ENCODE assay signal across 24 cellular contexts in genomic region chr3:14540821-14541385, GRCh38. TPM values are rescaled to one million over a fixed set of nuclear protein-coding genes. Genes with fewer than 3 reads are reported as not detected.
"Had no signal": no experiment of that assay in that cellular context is flagged by ENCODE, and none has a peak within 500 bp of the region (broad histone marks: within the 10 kb centered on the region; RNA-seq: fewer than 3 reads in every experiment).

No MANE protein-coding gene starts in this region.

- H3K9me3 Mint-ChIP-seq: activated CD4-positive, alpha-beta T cell treated with anti-CD3 and anti-CD28 coated beads, Interleukin-2, amount 10 ng/mL, durations not matched to agents 24 days and 14 days; activated CD8-positive, alpha-beta T cell treated with anti-CD3 and anti-CD28 coated beads for 36 hours; activated naive CD4-positive, alpha-beta T cell treated with anti-CD3 and anti-CD28 coated beads, Interleukin-2, amount 10 ng/mL, durations not matched to agents 7 days and 5 days; stimulated activated effector memory CD8-positive, alpha-beta T cell treated with anti-CD3 and anti-CD28 coated beads, Interleukin-12 subunit alpha, Interleukin-12 subunit beta, amount 100 ng/mL, for 72 hours; stimulated activated naive CD8-positive, alpha-beta T cell treated with anti-CD3 and anti-CD28 coated beads, Interleukin-15, amount 100 ng/mL, for 72 hours had no signal

- H3K4me1 Mint-ChIP-seq: activated CD4-positive, alpha-beta T cell treated with anti-CD3 and anti-CD28 coated beads, Interleukin-2, amount 10 ng/mL, durations not matched to agents 24 days and 14 days; activated CD8-positive, alpha-beta memory T cell treated with anti-CD3 and anti-CD28 coated beads, Interleukin-2, amount 10 ng/mL, durations not matched to agents 7 days and 5 days; activated naive CD4-positive, alpha-beta T cell treated with anti-CD3 and anti-CD28 coated beads, Interleukin-2, amount 10 ng/mL, durations not matched to agents 7 days and 5 days; naive B cell; stimulated activated effector memory CD8-positive, alpha-beta T cell treated with anti-CD3 and anti-CD28 coated beads, Interleukin-12 subunit alpha, Interleukin-12 subunit beta, amount 100 ng/mL, for 72 hours; stimulated activated naive CD8-positive, alpha-beta T cell treated with anti-CD3 and anti-CD28 coated beads, Interleukin-15, amount 100 ng/mL, for 72 hours had no signal

- H3K4me1 ChIP-seq: transverse colon, uterus had no signal

- H3K36me3 Mint-ChIP-seq: activated CD8-positive, alpha-beta memory T cell treated with anti-CD3 and anti-CD28 coated beads, Interleukin-2, amount 10 ng/mL, durations not matched to agents 7 days and 5 days; activated naive CD4-positive, alpha-beta T cell treated with anti-CD3 and anti-CD28 coated beads, Interleukin-2, amount 10 ng/mL, durations not matched to agents 7 days and 5 days; brain; naive B cell; stimulated activated effector memory CD8-positive, alpha-beta T cell treated with anti-CD3 and anti-CD28 coated beads, Interleukin-12 subunit alpha, Interleukin-12 subunit beta, amount 100 ng/mL, for 72 hours had no signal

- H3K9me3 ChIP-seq: transverse colon, uterus had no signal

- H3K27me3 ChIP-seq: transverse colon, uterus had no signal

- ATAC-seq: activated CD4-positive, CD25-positive, alpha-beta regulatory T cell treated with anti-CD3 and anti-CD28 coated beads, Interleukin-2, amount 50 U/mL, for 24 hours; activated CD8-positive, alpha-beta memory T cell treated with anti-CD3 and anti-CD28 coated beads, Interleukin-2, amount 10 ng/mL, durations not matched to agents 7 days and 5 days; activated CD8-positive, alpha-beta T cell treated with anti-CD3 and anti-CD28 coated beads for 36 hours; stimulated activated effector memory CD8-positive, alpha-beta T cell treated with anti-CD3 and anti-CD28 coated beads, Interleukin-12 subunit alpha, Interleukin-12 subunit beta, amount 100 ng/mL, for 72 hours; stimulated activated naive CD8-positive, alpha-beta T cell treated with anti-CD3 and anti-CD28 coated beads, Interleukin-15, amount 100 ng/mL, for 72 hours had no signal

- H3K4me3 ChIP-seq: transverse colon had no signal

- H3K36me3 ChIP-seq: transverse colon, uterus had no signal

- DNase-seq: activated CD4-positive, alpha-beta T cell treated with anti-CD3 and anti-CD28 coated beads, Interleukin-2, amount 10 ng/mL, durations not matched to agents 24 days and 14 days; activated CD8-positive, alpha-beta memory T cell treated with anti-CD3 and anti-CD28 coated beads, Interleukin-2, amount 10 ng/mL, durations not matched to agents 7 days and 5 days; activated CD8-positive, alpha-beta T cell treated with anti-CD3 and anti-CD28 coated beads for 36 hours; activated effector memory CD4-positive, alpha-beta T cell treated with anti-CD3 and anti-CD28 coated beads, Interleukin-2, amount 50 U/mL, for 16 hours; activated naive CD4-positive, alpha-beta T cell treated with anti-CD3 and anti-CD28 coated beads, Interleukin-2, amount 10 ng/mL, durations not matched to agents 7 days and 5 days; activated T-cell treated with anti-CD3 and anti-CD28 coated beads for 4 hours; caudate nucleus; dermis blood vessel endothelial cell; effector CD8-positive, alpha-beta T cell; erythroblast; foreskin fibroblast; hippocampal formation; mesenchymal stem cell; naive B cell; retina; stimulated activated CD4-positive, alpha-beta T cell treated with anti-CD3 and anti-CD28 coated beads, Interleukin-1b, Interleukin-23, amount 100 ng/mL, for 48 hours; stimulated activated naive CD8-positive, alpha-beta T cell treated with anti-CD3 and anti-CD28 coated beads, Interleukin-15, amount 100 ng/mL, for 72 hours; transverse colon; uterus had no signal

- H3K27ac ChIP-seq: transverse colon, uterus had no signal

- H3K27me3 Mint-ChIP-seq: activated CD4-positive, alpha-beta T cell treated with anti-CD3 and anti-CD28 coated beads, Interleukin-2, amount 10 ng/mL, durations not matched to agents 24 days and 14 days; activated CD8-positive, alpha-beta memory T cell treated with anti-CD3 and anti-CD28 coated beads, Interleukin-2, amount 10 ng/mL, durations not matched to agents 7 days and 5 days; activated CD8-positive, alpha-beta T cell treated with anti-CD3 and anti-CD28 coated beads for 36 hours had no signal

- H3K27ac Mint-ChIP-seq: activated CD4-positive, alpha-beta T cell treated with anti-CD3 and anti-CD28 coated beads, Interleukin-2, amount 10 ng/mL, durations not matched to agents 24 days and 14 days; activated CD8-positive, alpha-beta memory T cell treated with anti-CD3 and anti-CD28 coated beads, Interleukin-2, amount 10 ng/mL, durations not matched to agents 7 days and 5 days; activated CD8-positive, alpha-beta T cell treated with anti-CD3 and anti-CD28 coated beads for 36 hours; activated naive CD4-positive, alpha-beta T cell treated with anti-CD3 and anti-CD28 coated beads, Interleukin-2, amount 10 ng/mL, durations not matched to agents 7 days and 5 days; stimulated activated effector memory CD8-positive, alpha-beta T cell treated with anti-CD3 and anti-CD28 coated beads, Interleukin-12 subunit alpha, Interleukin-12 subunit beta, amount 100 ng/mL, for 72 hours had no signal

- H3K4me3 Mint-ChIP-seq: activated CD4-positive, alpha-beta T cell treated with anti-CD3 and anti-CD28 coated beads, Interleukin-2, amount 10 ng/mL, durations not matched to agents 24 days and 14 days; activated CD8-positive, alpha-beta memory T cell treated with anti-CD3 and anti-CD28 coated beads, Interleukin-2, amount 10 ng/mL, durations not matched to agents 7 days and 5 days; activated CD8-positive, alpha-beta T cell treated with anti-CD3 and anti-CD28 coated beads for 36 hours; activated naive CD4-positive, alpha-beta T cell treated with anti-CD3 and anti-CD28 coated beads, Interleukin-2, amount 10 ng/mL, durations not matched to agents 7 days and 5 days; naive B cell; stimulated activated effector memory CD8-positive, alpha-beta T cell treated with anti-CD3 and anti-CD28 coated beads, Interleukin-12 subunit alpha, Interleukin-12 subunit beta, amount 100 ng/mL, for 72 hours; stimulated activated naive CD8-positive, alpha-beta T cell treated with anti-CD3 and anti-CD28 coated beads, Interleukin-15, amount 100 ng/mL, for 72 hours had no signal

RNA-seq across cellular contexts. Expression of gene GRIP2, which starts 0.8 kb away (rescaled TPM):
- total RNA-seq: activated CD4-positive, alpha-beta T cell treated with anti-CD3 and anti-CD28 coated beads, Interleukin-2, amount 10 ng/mL, durations not matched to agents 24 days and 14 days; activated CD8-positive, alpha-beta memory T cell treated with anti-CD3 and anti-CD28 coated beads, Interleukin-2, amount 10 ng/mL, durations not matched to agents 7 days and 5 days; activated CD8-positive, alpha-beta T cell treated with anti-CD3 and anti-CD28 coated beads for 36 hours; mononuclear cell; T-helper 2 cell treated with Interferon-gamma antibody and Interleukin-4, amounts not matched to agents 100 ng/mL and 5 ng/mL, for 36 hours had no signal
